3 cellular contexts compared by ENCODE assay signal in the genomic region with DNA sequence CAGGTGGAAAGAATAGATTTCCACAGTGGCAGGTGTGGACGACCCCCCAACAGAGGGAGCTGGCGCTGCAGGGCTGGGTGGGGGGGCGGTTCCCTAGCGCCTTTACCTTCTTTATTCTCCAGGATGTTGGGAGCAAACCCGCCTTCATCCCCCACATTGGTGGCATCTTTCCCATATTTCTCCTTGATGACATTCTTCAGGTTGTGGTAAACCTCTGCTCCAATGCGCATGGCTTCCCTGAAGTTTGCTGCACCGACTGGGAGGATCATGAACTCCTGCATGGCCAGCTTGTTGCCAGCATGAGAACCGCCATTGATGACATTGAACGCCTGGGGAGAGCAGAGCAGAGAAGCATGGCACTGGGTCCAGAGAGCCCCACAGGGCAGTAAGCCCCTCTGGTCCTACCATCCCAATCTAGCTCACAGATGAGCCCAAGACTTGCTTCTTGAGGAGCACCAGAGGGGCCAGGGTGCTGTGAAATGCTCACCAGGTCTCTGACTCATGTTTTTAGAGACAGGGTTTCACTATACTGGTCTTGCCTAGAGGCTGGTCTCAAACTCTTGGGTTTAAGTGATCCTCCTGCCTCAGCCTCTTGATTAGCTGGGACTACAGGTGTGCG.
TF ChIP-seq lines count a peak whose summit lies in the region.

No MANE protein-coding gene starts in this region.

TF ChIP-seq in SK-N-SH treated with all-trans-retinoic acid at 6 μM for 48 hours, 23 proteins besides CTCF, POLR2A, EP300 and RAD21 (continued from another document):
- TF ChIP-seq, protein P1, sequence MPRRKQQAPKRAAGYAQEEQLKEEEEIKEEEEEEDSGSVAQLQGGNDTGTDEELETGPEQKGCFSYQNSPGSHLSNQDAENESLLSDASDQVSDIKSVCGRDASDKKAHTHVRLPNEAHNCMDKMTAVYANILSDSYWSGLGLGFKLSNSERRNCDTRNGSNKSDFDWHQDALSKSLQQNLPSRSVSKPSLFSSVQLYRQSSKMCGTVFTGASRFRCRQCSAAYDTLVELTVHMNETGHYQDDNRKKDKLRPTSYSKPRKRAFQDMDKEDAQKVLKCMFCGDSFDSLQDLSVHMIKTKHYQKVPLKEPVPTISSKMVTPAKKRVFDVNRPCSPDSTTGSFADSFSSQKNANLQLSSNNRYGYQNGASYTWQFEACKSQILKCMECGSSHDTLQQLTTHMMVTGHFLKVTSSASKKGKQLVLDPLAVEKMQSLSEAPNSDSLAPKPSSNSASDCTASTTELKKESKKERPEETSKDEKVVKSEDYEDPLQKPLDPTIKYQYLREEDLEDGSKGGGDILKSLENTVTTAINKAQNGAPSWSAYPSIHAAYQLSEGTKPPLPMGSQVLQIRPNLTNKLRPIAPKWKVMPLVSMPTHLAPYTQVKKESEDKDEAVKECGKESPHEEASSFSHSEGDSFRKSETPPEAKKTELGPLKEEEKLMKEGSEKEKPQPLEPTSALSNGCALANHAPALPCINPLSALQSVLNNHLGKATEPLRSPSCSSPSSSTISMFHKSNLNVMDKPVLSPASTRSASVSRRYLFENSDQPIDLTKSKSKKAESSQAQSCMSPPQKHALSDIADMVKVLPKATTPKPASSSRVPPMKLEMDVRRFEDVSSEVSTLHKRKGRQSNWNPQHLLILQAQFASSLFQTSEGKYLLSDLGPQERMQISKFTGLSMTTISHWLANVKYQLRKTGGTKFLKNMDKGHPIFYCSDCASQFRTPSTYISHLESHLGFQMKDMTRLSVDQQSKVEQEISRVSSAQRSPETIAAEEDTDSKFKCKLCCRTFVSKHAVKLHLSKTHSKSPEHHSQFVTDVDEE (CRISPR knock-in tag; IDR thresholded peaks at IDR 0.05), result no peak
- no peak for TF ChIP-seq ARNTL (CRISPR knock-in tag; IDR thresholded peaks at IDR 0.05; ENCODE audit: borderline replicate concordance, low read depth)
- TF ChIP-seq GLIS3 (CRISPR knock-in tag; IDR thresholded peaks at IDR 0.05), result no peak
- TF ChIP-seq ISL1 (CRISPR knock-in tag; IDR thresholded peaks at IDR 0.05), result no peak

TF ChIP-seq in SK-N-SH, 30 proteins besides CTCF, POLR2A, EP300 and RAD21 (continued from another document):
- TF ChIP-seq IRF3 (IDR thresholded peaks at IDR 0.05; ENCODE audit: low read depth, low read length), result no peak
- TF ChIP-seq JUND (IDR thresholded peaks at IDR 0.05), result no peak
- no peak for TF ChIP-seq FOSL2 (IDR thresholded peaks at IDR 0.05; ENCODE audit: borderline replicate concordance, low read depth)
- TF ChIP-seq SMC3 (IDR thresholded peaks at IDR 0.05; ENCODE audit: low read depth, low read length), result no peak

TF ChIP-seq in WTC11, 78 proteins besides CTCF, POLR2A, EP300 and RAD21 (continued from another document):
- TF ChIP-seq AFF4 (CRISPR knock-in tag; IDR thresholded peaks at IDR 0.05; ENCODE audit: borderline replicate concordance) (no peak), ZMAT4 (CRISPR knock-in tag; IDR thresholded peaks at IDR 0.05) (no peak), MXD4 (CRISPR knock-in tag; IDR thresholded peaks at IDR 0.05; ENCODE audit: borderline replicate concordance) (no peak), GRHL2 (CRISPR knock-in tag; IDR thresholded peaks at IDR 0.05; ENCODE audit: insufficient replicate concordance, severe bottlenecking) (no peak), FOXP1 (CRISPR knock-in tag; IDR thresholded peaks at IDR 0.05; ENCODE audit: borderline replicate concordance) (no peak)
